Comparison of ENCODE assay signal across 30 cellular contexts in genomic region chr13:22874839-22875238, GRCh38.
"Had no signal": no experiment of that assay in that cellular context is flagged by ENCODE, and none has a peak within 500 bp of the region (broad histone marks: within the 10 kb centered on the region; RNA-seq: fewer than 3 reads in every experiment).

No MANE protein-coding gene starts in this region.

- H2AFZ ChIP-seq: neural progenitor cell, parathyroid adenoma had no signal

- H3K27ac ChIP-seq: left lung, neural progenitor cell, neutrophil, parathyroid adenoma, psoas muscle, skin epidermis, stomach, testis, thyroid gland, transverse colon, upper lobe of left lung, vagina had no signal

- H3K27me3 ChIP-seq: left lung, neural progenitor cell, neutrophil, stomach, testis, thyroid gland, transverse colon, upper lobe of left lung, vagina had no signal

- FAIRE-seq: keratinocyte had no signal

- DNase-seq: hippocampal formation; kidney glomerular epithelial cell; left colon; left lung; mesendoderm; naive B cell; natural killer cell; nephron progenitor cell; occipital lobe; psoas muscle; right cardiac atrium; stimulated activated CD4-positive, alpha-beta T cell treated with anti-CD3 and anti-CD28 coated beads, Interleukin-12 subunit alpha, Interleukin-12 subunit beta, amount 100 ng/mL, for 4 hours; stimulated activated CD4-positive, alpha-beta T cell treated with anti-CD3 and anti-CD28 coated beads, Interleukin-15, amount 100 ng/mL, for 24 hours; stimulated activated CD4-positive, alpha-beta T cell treated with anti-CD3 and anti-CD28 coated beads, Interleukin-2, amount 100 ng/mL, for 24 hours; stimulated activated CD4-positive, alpha-beta T cell treated with anti-CD3 and anti-CD28 coated beads, Interleukin-4, amount 100 ng/mL, for 1 hour; stimulated activated naive B cell treated with anti-CD40 and anti-IgM and Interleukin-4, amounts not matched to agents 10 μg/mL and 1 μg/mL and 100 μg/mL, for 72 hours; stimulated activated naive CD8-positive, alpha-beta T cell treated with anti-CD3 and anti-CD28 coated beads, Interleukin-15, Interleukin-2, amounts not matched to agents 100 U/mL and 50 U/mL, for 24 hours; stomach; testis; thyroid gland; transverse colon; upper lobe of left lung had no signal

- H3K9ac ChIP-seq: neural progenitor cell, parathyroid adenoma had no signal

- H3K4me2 ChIP-seq: neural progenitor cell had no signal

- H3K36me3 ChIP-seq: left lung, neural progenitor cell, neutrophil, stomach, thyroid gland, transverse colon, upper lobe of left lung, vagina had no signal

- H3K9me3 ChIP-seq: neutrophil, psoas muscle, stomach, testis, thyroid gland, transverse colon, upper lobe of left lung, vagina had no signal

- H3K4me3 ChIP-seq: left lung, lung, neural progenitor cell, psoas muscle, skin epidermis, stomach, testis, thyroid gland, transverse colon, upper lobe of left lung, vagina had no signal

- H3K79me2 ChIP-seq: parathyroid adenoma had no signal

- ATAC-seq: left colon; left lung; natural killer cell; psoas muscle; right cardiac atrium; sciatic nerve; stimulated activated naive B cell treated with anti-CD40 and anti-IgM and Interleukin-4, amounts not matched to agents 10 μg/mL and 1 μg/mL and 100 μg/mL, for 72 hours; stimulated activated naive CD8-positive, alpha-beta T cell treated with anti-CD3 and anti-CD28 coated beads, Interleukin-15, Interleukin-2, amounts not matched to agents 100 U/mL and 50 U/mL, for 24 hours had no signal

- H3K4me1 ChIP-seq: left lung, parathyroid adenoma, psoas muscle, stomach, testis, thyroid gland, transverse colon, upper lobe of left lung, vagina had no signal
